In genomic region chr2:219159771-219160185, GRCh38 we compare ENCODE assay signal across 8 cellular contexts. TPM values are rescaled to one million over a fixed set of nuclear protein-coding genes. Genes with fewer than 3 reads are reported as not detected.
A peak's percentile ranks its signal among the peaks of the same experiment; 100 is the strongest.
DNase-seq lines count a peak whose midpoint lies in the region; ATAC-seq and TF ChIP-seq lines count a peak whose summit lies in the region.

No MANE protein-coding gene starts in this region.

- H3K4me3 ChIP-seq in AG04450 (ENCODE audit: low read depth, low read length) (peak overlapping the region; percentile 89), left lung (peak overlapping the region; percentile 54 to 73), upper lobe of right lung (peak overlapping the region; percentile 74)

- peak overlapping the region; percentile 82 to 91 for H3K4me3 Mint-ChIP-seq in H9
- H3K4me3 Mint-ChIP-seq in activated T-helper 1 cell treated with anti-CD3 and anti-CD28 coated beads, Interleukin-12 subunit alpha, Interleukin-12 subunit beta, Interleukin-2, Interleukin-4 antibody, amounts not matched to agents 30 ng/mL and 10 ng/mL and 1 ng/mL, durations not matched to agents 14 hours and 24 hours and 36 hours: peak overlapping the region; percentile 90

- H3K79me1 ChIP-seq in H9 (ENCODE audit: insufficient read depth, low read depth, low read length, poor library complexity, severe bottlenecking): no peaks in the 10 kb centered on the region

- no peak overlapping the region for H2BK120ac ChIP-seq in H9 (ENCODE audit: low read depth, low read length, poor library complexity, severe bottlenecking)

- H3K14ac ChIP-seq in H9 (ENCODE audit: insufficient read depth, low read length): no peak overlapping the region

- DNase-seq in AG04450 (ENCODE audit: low read depth, low spot score) (no peak), H9 (no peak), left lung (no peak), upper lobe of right lung (no peak), GDM1 (lab: John Stamatoyannopoulos, UW) (no peak), GOT3 (lab: John Stamatoyannopoulos, UW) (no peak), mucosa of gallbladder (ENCODE audit: low spot score) (no peak)
- no peak for DNase-seq in activated T-helper 1 cell treated with anti-CD3 and anti-CD28 coated beads, Interleukin-12 subunit alpha, Interleukin-12 subunit beta, Interleukin-2, Interleukin-4 antibody, amounts not matched to agents 30 ng/mL and 10 ng/mL and 1 ng/mL, durations not matched to agents 14 hours and 24 hours and 36 hours (ENCODE audit: low spot score)

- TF ChIP-seq CTCF in AG04450 (IDR thresholded peaks at IDR 0.05; ENCODE audit: low read depth, low read length) (no peak), H9 (conservative IDR thresholded peaks at IDR 0.05) (no peak), left lung (IDR thresholded peaks at IDR 0.05) (no peak), upper lobe of right lung (IDR thresholded peaks at IDR 0.05) (no peak)

- H3K27me3 Mint-ChIP-seq in H9 (ENCODE audit: low read depth): peaks cover 18% of the 10 kb centered on the region
- no peaks in the 10 kb centered on the region for H3K27me3 Mint-ChIP-seq in activated T-helper 1 cell treated with anti-CD3 and anti-CD28 coated beads, Interleukin-12 subunit alpha, Interleukin-12 subunit beta, Interleukin-2, Interleukin-4 antibody, amounts not matched to agents 30 ng/mL and 10 ng/mL and 1 ng/mL, durations not matched to agents 14 hours and 24 hours and 36 hours (ENCODE audit: insufficient read depth)

- H3K56ac ChIP-seq in H9 (ENCODE audit: insufficient read length, low read depth, low read length): no peak overlapping the region

- no peak overlapping the region for H3K9ac ChIP-seq in H9 (ENCODE audit: extremely low read depth, insufficient read length, low read length)

- H3K4me1 ChIP-seq in H9 (ENCODE audit: insufficient read depth, low read length): no peaks in the 10 kb centered on the region
- peaks cover 4 to 12% of the 10 kb centered on the region in 2 donors for H3K4me1 ChIP-seq in left lung
- H3K4me1 ChIP-seq in upper lobe of right lung: peaks cover 7% of the 10 kb centered on the region

- H3T11ph ChIP-seq in H9 (ENCODE audit: low read length): no peak overlapping the region

- no peaks in the 10 kb centered on the region for H3K9me3 ChIP-seq in AG04450 (ENCODE audit: control insufficient read depth, insufficient read depth, low read length)
- no peaks in the 10 kb centered on the region for H3K9me3 ChIP-seq in H9 (ENCODE audit: control insufficient read depth, low read depth, low read length)
- H3K9me3 ChIP-seq in left lung: no peaks in the 10 kb centered on the region
- no peaks in the 10 kb centered on the region for H3K9me3 ChIP-seq in upper lobe of right lung

- H3K36me3 Mint-ChIP-seq in H9 (ENCODE audit: insufficient read depth in 1 of 3, low read depth in 3 of 3): peaks cover 3 to 12% (median 8%) of the 10 kb centered on the region in 3 experiments; a peak in 6 of 7 replicates
- peaks cover 12% of the 10 kb centered on the region for H3K36me3 Mint-ChIP-seq in activated T-helper 1 cell treated with anti-CD3 and anti-CD28 coated beads, Interleukin-12 subunit alpha, Interleukin-12 subunit beta, Interleukin-2, Interleukin-4 antibody, amounts not matched to agents 30 ng/mL and 10 ng/mL and 1 ng/mL, durations not matched to agents 14 hours and 24 hours and 36 hours (ENCODE audit: low read depth)

- H3K23me2 ChIP-seq in H9 (ENCODE audit: insufficient read length, low read depth, low read length, poor library complexity, severe bottlenecking): peaks cover 5% of the 10 kb centered on the region

- H3K36me3 ChIP-seq in left lung: peaks cover 0 to 22% of the 10 kb centered on the region in 2 donors
- peaks cover 26% of the 10 kb centered on the region for H3K36me3 ChIP-seq in upper lobe of right lung

- H4K8ac ChIP-seq in H9 (replicated peaks; ENCODE audit: insufficient read length, low read depth, low read length): no peak overlapping the region

- WGBS in H9 (ENCODE audit: extremely low coverage, insufficient read length, low lambda C conversion rate): no CpG with 5 or more reads among the region's 18 CpGs

- no peak overlapping the region for H2BK5ac ChIP-seq in H9 (ENCODE audit: insufficient read length, low read length)

- H2BK12ac ChIP-seq in H9 (ENCODE audit: insufficient read length, low read depth, low read length): no peak overlapping the region

- ATAC-seq in left lung (no peak), upper lobe of right lung (no peak)

- H3K27ac ChIP-seq in AG04450 (ENCODE audit: low read depth, low read length) (no peak overlapping the region), H9 (ENCODE audit: insufficient read length, low read depth, low read length) (no peak overlapping the region), left lung (peak overlapping the region; percentile 93), upper lobe of right lung (peak overlapping the region; percentile 89)

- H3K9me3 Mint-ChIP-seq in H9: no peaks in the 10 kb centered on the region
- H3K9me3 Mint-ChIP-seq in activated T-helper 1 cell treated with anti-CD3 and anti-CD28 coated beads, Interleukin-12 subunit alpha, Interleukin-12 subunit beta, Interleukin-2, Interleukin-4 antibody, amounts not matched to agents 30 ng/mL and 10 ng/mL and 1 ng/mL, durations not matched to agents 14 hours and 24 hours and 36 hours: no peaks in the 10 kb centered on the region

- no peak overlapping the region for H4K5ac ChIP-seq in H9 (ENCODE audit: insufficient read length, low read depth, low read length)

- no peaks in the 10 kb centered on the region for H3K27me3 ChIP-seq in AG04450 (ENCODE audit: control insufficient read depth, insufficient read depth, low read length)
- no peaks in the 10 kb centered on the region; the same call in 1 of the 2 replicates for H3K27me3 ChIP-seq in H9 (ENCODE audit: insufficient read depth, low read length)
- H3K27me3 ChIP-seq in left lung: no peaks in the 10 kb centered on the region
- no peaks in the 10 kb centered on the region for H3K27me3 ChIP-seq in upper lobe of right lung

- H3K79me2 ChIP-seq in H9 (ENCODE audit: insufficient read depth, low read length): no peaks in the 10 kb centered on the region

- H2BK20ac ChIP-seq in H9 (ENCODE audit: low read depth, low read length, poor library complexity, severe bottlenecking): no peak overlapping the region

- POLR2A ChIA-PET in AG04450 (lab: Yijun Ruan, JAX): no interaction called here

- H3K4ac ChIP-seq in H9 (ENCODE audit: low read depth, low read length): no peak overlapping the region

- no peak overlapping the region for H2BK15ac ChIP-seq in H9 (ENCODE audit: low read depth, low read length)

- H4K20me1 ChIP-seq in H9 (ENCODE audit: control insufficient read depth, insufficient read depth, insufficient read length): no peaks in the 10 kb centered on the region

- peaks cover 15 to 22% of the 10 kb centered on the region in 2 experiments for H3K4me1 Mint-ChIP-seq in H9
- peaks cover 20% of the 10 kb centered on the region for H3K4me1 Mint-ChIP-seq in activated T-helper 1 cell treated with anti-CD3 and anti-CD28 coated beads, Interleukin-12 subunit alpha, Interleukin-12 subunit beta, Interleukin-2, Interleukin-4 antibody, amounts not matched to agents 30 ng/mL and 10 ng/mL and 1 ng/mL, durations not matched to agents 14 hours and 24 hours and 36 hours (ENCODE audit: low read depth)

- H2AFZ ChIP-seq in H9 (ENCODE audit: low read length): no peak overlapping the region

- peak overlapping the region in 2 of 3 experiments; percentile 42 to 92; a peak in 1 of 7 replicates for H3K27ac Mint-ChIP-seq in H9
- peak overlapping the region; percentile 99 for H3K27ac Mint-ChIP-seq in activated T-helper 1 cell treated with anti-CD3 and anti-CD28 coated beads, Interleukin-12 subunit alpha, Interleukin-12 subunit beta, Interleukin-2, Interleukin-4 antibody, amounts not matched to agents 30 ng/mL and 10 ng/mL and 1 ng/mL, durations not matched to agents 14 hours and 24 hours and 36 hours

- intact Hi-C loops in activated T-helper 1 cell treated with anti-CD3 and anti-CD28 coated beads, Interleukin-12 subunit alpha, Interleukin-12 subunit beta, Interleukin-2, Interleukin-4 antibody, amounts not matched to agents 30 ng/mL and 10 ng/mL and 1 ng/mL, durations not matched to agents 14 hours and 24 hours and 36 hours (cut with micrococcal nuclease): loop anchor here (1.0 to 10.0 kb wide), 18 partner anchors 18 to 753 kb away; partner anchors contain the start of genes ANKZF1, ATG9A, CHPF and DNAJB2
- intact Hi-C loops in left lung (cut with DNase I): loop anchor here in 1 of 2 donors (10.0 kb wide), 1 partner anchor 135 kb away; no protein-coding TSS in a partner anchor
- intact Hi-C loops in upper lobe of right lung (cut with DNase I): loop anchor here (5.0 to 10.0 kb wide), 2 partner anchors 133 to 135 kb away; no protein-coding TSS in a partner anchor

- H3K18ac ChIP-seq in H9 (ENCODE audit: insufficient read length, low read depth, low read length): no peak overlapping the region

- CTCF ChIA-PET in AG04450 (lab: Charles Lee): interaction anchor here (0.6 to 13.1 kb wide), 48 partner anchors 9 to 809 kb away, joined by 3 to 250 read pairs (median 4); partner anchors contain the start of genes ANKZF1, ATG9A, CNPPD1 and DNAJB2

- H4K91ac ChIP-seq in H9 (ENCODE audit: insufficient read length, low read depth, low read length): no peak overlapping the region

- no peak overlapping the region for H2AK5ac ChIP-seq in H9 (ENCODE audit: insufficient read length, low read length)

- H3K4me2 ChIP-seq in H9 (ENCODE audit: insufficient read depth, insufficient read length, low read length): peak overlapping the region; percentile 86

- H3K23ac ChIP-seq in H9 (ENCODE audit: insufficient read length, low read depth, low read length): no peak overlapping the region

RNA-seq across cellular contexts. Expression of gene NHEJ1, which starts 0.8 kb away (rescaled TPM):
- 21.9 and 22.9 TPM in 2 replicates for polyA plus RNA-seq in AG04450 (2011; rRNA removed)
- 28.4 and 31.9 TPM in 2 replicates for polyA minus RNA-seq in AG04450 (2011; rRNA and poly(A)+ RNA removed)
- 19.7 and 20.8 TPM in 2 replicates for total RNA-seq in H9 (2021)
- 18.1 and 20.7 TPM in 2 replicates for total RNA-seq in activated T-helper 1 cell treated with anti-CD3 and anti-CD28 coated beads, Interleukin-12 subunit alpha, Interleukin-12 subunit beta, Interleukin-2, Interleukin-4 antibody, amounts not matched to agents 30 ng/mL and 10 ng/mL and 1 ng/mL, durations not matched to agents 14 hours and 24 hours and 36 hours
- total RNA-seq in left lung: 10 to 100 TPM; 14.0 to 16.4 TPM
- total RNA-seq in upper lobe of right lung: 14.3 TPM
- 8.7 TPM for total RNA-seq in mucosa of gallbladder

RNA-seq across cellular contexts. Expression of gene SLC23A3, which starts 10.1 kb away (rescaled TPM):
- 0.26 and 0.53 TPM in 2 replicates for polyA plus RNA-seq in AG04450 (2011; rRNA removed)
- 0.70 and 0.78 TPM in 2 replicates for polyA minus RNA-seq in AG04450 (2011; rRNA and poly(A)+ RNA removed)
- 1.2 and 1.9 TPM in 2 replicates for total RNA-seq in H9 (2021)
- total RNA-seq in activated T-helper 1 cell treated with anti-CD3 and anti-CD28 coated beads, Interleukin-12 subunit alpha, Interleukin-12 subunit beta, Interleukin-2, Interleukin-4 antibody, amounts not matched to agents 30 ng/mL and 10 ng/mL and 1 ng/mL, durations not matched to agents 14 hours and 24 hours and 36 hours: 1.8 and 1.9 TPM in 2 replicates
- 1 to 10 TPM; 3.8 to 4.4 TPM for total RNA-seq in left lung
- 3.1 TPM for total RNA-seq in upper lobe of right lung
- 4.7 TPM for total RNA-seq in mucosa of gallbladder

RNA-seq across cellular contexts. Expression of gene CNPPD1, which starts 16.9 kb away (rescaled TPM):
- polyA plus RNA-seq in AG04450 (2011; rRNA removed): 28.0 and 29.9 TPM in 2 replicates
- 12.5 and 17.9 TPM in 2 replicates for polyA minus RNA-seq in AG04450 (2011; rRNA and poly(A)+ RNA removed)
- 33.0 and 36.4 TPM in 2 replicates for total RNA-seq in H9 (2021)
- total RNA-seq in activated T-helper 1 cell treated with anti-CD3 and anti-CD28 coated beads, Interleukin-12 subunit alpha, Interleukin-12 subunit beta, Interleukin-2, Interleukin-4 antibody, amounts not matched to agents 30 ng/mL and 10 ng/mL and 1 ng/mL, durations not matched to agents 14 hours and 24 hours and 36 hours: 69.8 and 72.2 TPM in 2 replicates
- 10 to 100 TPM; 59.0 to 68.2 TPM for total RNA-seq in left lung
- 64.0 TPM for total RNA-seq in upper lobe of right lung
- total RNA-seq in mucosa of gallbladder: 81.2 TPM

RNA-seq across cellular contexts. Expression of gene RETREG2, which starts 18.3 kb away (rescaled TPM):
- polyA plus RNA-seq in AG04450 (2011; rRNA removed): 71.7 and 78.7 TPM in 2 replicates
- polyA minus RNA-seq in AG04450 (2011; rRNA and poly(A)+ RNA removed): 97.0 and 122 TPM in 2 replicates
- 46.7 and 48.0 TPM in 2 replicates for total RNA-seq in H9 (2021)
- total RNA-seq in activated T-helper 1 cell treated with anti-CD3 and anti-CD28 coated beads, Interleukin-12 subunit alpha, Interleukin-12 subunit beta, Interleukin-2, Interleukin-4 antibody, amounts not matched to agents 30 ng/mL and 10 ng/mL and 1 ng/mL, durations not matched to agents 14 hours and 24 hours and 36 hours: 58.4 and 61.5 TPM in 2 replicates
- 10 to 100 TPM; 84.6 to 85.4 TPM for total RNA-seq in left lung
- 79.8 TPM for total RNA-seq in upper lobe of right lung
- total RNA-seq in mucosa of gallbladder: 116 TPM

RNA-seq across cellular contexts. Expression of gene ZFAND2B, which starts 46.8 kb away (rescaled TPM):
- 24.5 and 29.6 TPM in 2 replicates for polyA plus RNA-seq in AG04450 (2011; rRNA removed)
- polyA minus RNA-seq in AG04450 (2011; rRNA and poly(A)+ RNA removed): 18.3 and 33.2 TPM in 2 replicates
- 15.9 and 16.4 TPM in 2 replicates for total RNA-seq in H9 (2021)
- 35.0 and 41.3 TPM in 2 replicates for total RNA-seq in activated T-helper 1 cell treated with anti-CD3 and anti-CD28 coated beads, Interleukin-12 subunit alpha, Interleukin-12 subunit beta, Interleukin-2, Interleukin-4 antibody, amounts not matched to agents 30 ng/mL and 10 ng/mL and 1 ng/mL, durations not matched to agents 14 hours and 24 hours and 36 hours
- 10 to 100 TPM; 28.5 to 40.8 TPM for total RNA-seq in left lung
- total RNA-seq in upper lobe of right lung: 41.2 TPM
- 52.6 TPM for total RNA-seq in mucosa of gallbladder

Comparison
In these comparisons a context has a peak if more than half of its experiments do, and no peak if none do; other contexts are left out.
1. H3K27ac ChIP-seq: peak in left lung (2 of 2) and upper lobe of right lung (single experiment); none in AG04450 (single experiment) and H9 (single experiment).
2. Peak in every context shown above with its lines, with median percentiles within 50 percentile points of each other: H3K4me3 ChIP-seq.